In genomic region chr13:98984983-98985382, GRCh38 we compare ENCODE assay signal across 20 cellular contexts. TPM values are rescaled to one million over a fixed set of nuclear protein-coding genes. Genes with fewer than 3 reads are reported as not detected.
DNase-seq lines count a peak whose midpoint lies in the region; ATAC-seq and TF ChIP-seq lines count a peak whose summit lies in the region.
"Had no signal": no experiment of that assay in that cellular context is flagged by ENCODE, and none has a peak within 500 bp of the region (broad histone marks: within the 10 kb centered on the region; RNA-seq: fewer than 3 reads in every experiment).

No MANE protein-coding gene starts in this region.

- no peak overlapping the region for H2BK120ac ChIP-seq in mesendoderm (ENCODE audit: low read depth, low read length)

- no peaks in the 10 kb centered on the region for H3K27me3 ChIP-seq in CD4-positive, alpha-beta T cell (ENCODE audit: control insufficient read depth, insufficient read depth, low read length)
- no peaks in the 10 kb centered on the region for H3K27me3 ChIP-seq in mesendoderm (ENCODE audit: insufficient read depth, low read length, poor library complexity)
- H3K27me3 ChIP-seq: MG63, SJCRH30 had no signal

- H2BK15ac ChIP-seq in mesendoderm (replicated peaks; ENCODE audit: low read depth) = peak overlapping the region; percentile 28

- no peak overlapping the region for H3K4ac ChIP-seq in mesendoderm (ENCODE audit: low read depth, low read length)

- no peak overlapping the region for H3K4me3 Mint-ChIP-seq in CD4-positive, alpha-beta T cell
- no peak overlapping the region for H3K4me3 Mint-ChIP-seq in osteocyte (ENCODE audit: unreplicated experiment)
- H3K4me3 Mint-ChIP-seq: CD4-positive, CD25-positive, alpha-beta regulatory T cell; IgD-negative memory B cell had no signal

- H3K23ac ChIP-seq in mesendoderm (ENCODE audit: low read length) = no peak overlapping the region

- H3K79me2 ChIP-seq in mesendoderm (ENCODE audit: control insufficient read depth, insufficient read depth, low read length) = no peaks in the 10 kb centered on the region

- TF ChIP-seq CTCF in CD4-positive, alpha-beta T cell (IDR thresholded peaks at IDR 0.05) = no peak
- no peak for TF ChIP-seq CTCF in HEK293 (tag by site-specific recombination; IDR thresholded peaks at IDR 0.05)
- no peak for TF ChIP-seq CTCF in VCaP (conservative IDR thresholded peaks at IDR 0.05)
- no peak for TF ChIP-seq CTCF in osteocyte (IDR thresholded peaks at IDR 0.05)

- peak overlapping the region; percentile 40 for H3K27ac Mint-ChIP-seq in CD4-positive, alpha-beta T cell
- H3K27ac Mint-ChIP-seq in osteocyte (ENCODE audit: unreplicated experiment) = no peak overlapping the region
- H3K27ac Mint-ChIP-seq: IgD-negative memory B cell had no signal

- no peak overlapping the region for H4K5ac ChIP-seq in mesendoderm (ENCODE audit: low read length)

- H3K27me3 Mint-ChIP-seq in CD4-positive, alpha-beta T cell = no peaks in the 10 kb centered on the region
- H3K27me3 Mint-ChIP-seq in osteocyte (ENCODE audit: unreplicated experiment) = no peaks in the 10 kb centered on the region
- H3K27me3 Mint-ChIP-seq: CD4-positive, CD25-positive, alpha-beta regulatory T cell; IgD-negative memory B cell had no signal

- no peak overlapping the region for H3K27ac ChIP-seq in CD4-positive, alpha-beta T cell (ENCODE audit: low read depth, low read length)
- H3K27ac ChIP-seq in HEK293 (ENCODE audit: extremely low read depth, low read depth, low read length) (no peak overlapping the region), VCaP (peak overlapping the region; percentile 54), mesendoderm (ENCODE audit: low read depth, low read length) (no peak overlapping the region)
- H3K27ac ChIP-seq: SJCRH30 had no signal

- no peaks in the 10 kb centered on the region for H3K36me3 Mint-ChIP-seq in CD4-positive, alpha-beta T cell (ENCODE audit: low read depth)
- no peaks in the 10 kb centered on the region for H3K36me3 Mint-ChIP-seq in osteocyte (ENCODE audit: unreplicated experiment)

- H3K18ac ChIP-seq in mesendoderm (ENCODE audit: low read length) = no peak overlapping the region

- no peak overlapping the region for H3K9ac ChIP-seq in mesendoderm (ENCODE audit: low read length)

- H2BK5ac ChIP-seq in mesendoderm (ENCODE audit: low read length) = no peak overlapping the region

- H3K36me3 ChIP-seq in HEK293 (ENCODE audit: control insufficient read depth in 2 of 2, insufficient read depth in 1 of 2, low read length in 2 of 2) (no peaks in the 10 kb centered on the region), mesendoderm (ENCODE audit: control insufficient read depth, insufficient read depth, low read length) (no peaks in the 10 kb centered on the region)
- H3K36me3 ChIP-seq: MG63, SJCRH30 had no signal

- CTCF ChIA-PET in CD4-positive, alpha-beta T cell (lab: Charles Lee) = interaction anchor here (0.9 to 1.2 kb wide), 2 partner anchors 16 to 24 kb away, joined by 3 read pairs; no protein-coding TSS in a partner anchor
- CTCF ChIA-PET in HEK293 (lab: Yijun Ruan, JAX) = interaction anchor here (1.0 to 1.2 kb wide), 2 partner anchors 9 to 33 kb away, joined by 3 read pairs; no protein-coding TSS in a partner anchor

- H3K9me3 Mint-ChIP-seq in CD4-positive, alpha-beta T cell = no peaks in the 10 kb centered on the region
- H3K9me3 Mint-ChIP-seq in osteocyte (ENCODE audit: unreplicated experiment) = peaks cover 3% of the 10 kb centered on the region
- H3K9me3 Mint-ChIP-seq: CD4-positive, CD25-positive, alpha-beta regulatory T cell; IgD-negative memory B cell had no signal

- no peak overlapping the region for H4K8ac ChIP-seq in mesendoderm (ENCODE audit: low read depth, low read length)

- H3K4me2 ChIP-seq in mesendoderm (ENCODE audit: low read length) = no peak overlapping the region

- peaks cover 90% of the 10 kb centered on the region for H3K4me1 Mint-ChIP-seq in CD4-positive, alpha-beta T cell (ENCODE audit: low read depth)
- H3K4me1 Mint-ChIP-seq in osteocyte (ENCODE audit: unreplicated experiment) = peaks cover 4% of the 10 kb centered on the region

- DNase-seq in CD4-positive, alpha-beta T cell = no peak
- DNase-seq in mesendoderm = no peak
- no peak for DNase-seq in osteocyte (ENCODE audit: extremely low spot score, unreplicated experiment)
- no peak for DNase-seq in NCI-H2227 treated with DMSO at 0.1 percent for 48 hours (lab: John Stamatoyannopoulos, UW)
- no peak for DNase-seq in NCI-H2107 (lab: John Stamatoyannopoulos, UW)
- DNase-seq: Caco-2; CD4-positive, CD25-positive, alpha-beta regulatory T cell; DMS 273 treated with DMSO at 0.1 percent for 48 hours; DMS79 treated with DMSO at 0.1 percent for 48 hours; MG63; NCI-H1048; NCI-H1436; NCI-H187 treated with DMSO at 0.1 percent for 48 hours; NCI-H510A; NCI-H748 treated with DMSO at 0.1 percent for 48 hours; OCI-M1; SJCRH30 had no signal

- H3K79me1 ChIP-seq in mesendoderm (ENCODE audit: low read length) = no peaks in the 10 kb centered on the region

- 0 out of 2 replicates have a peak, but pooled peaks cover 2% of the 10 kb centered on the region for H3K4me1 ChIP-seq in HEK293 (ENCODE audit: control insufficient read depth, insufficient read depth, low read length)
- no peaks in the 10 kb centered on the region for H3K4me1 ChIP-seq in mesendoderm (ENCODE audit: control insufficient read depth, low read depth, low read length)

- H3K56ac ChIP-seq in mesendoderm (ENCODE audit: low read length) = no peak overlapping the region

- no peak for ATAC-seq in CD4-positive, alpha-beta T cell (ENCODE audit: poor library complexity)

- POLR2A ChIA-PET in CD4-positive, alpha-beta T cell (lab: Charles Lee) = interaction anchor here (0.9 to 2.0 kb wide), 5 partner anchors 9 to 20 kb away, joined by 3 to 7 read pairs (median 4); no protein-coding TSS in a partner anchor
- POLR2A ChIA-PET in HEK293 (lab: Yijun Ruan, JAX) = no interaction called here

- no peak overlapping the region for H3K4me3 ChIP-seq in HEK293 (ENCODE audit: low read depth, low read length)
- no peak overlapping the region for H3K4me3 ChIP-seq in mesendoderm (ENCODE audit: low read length)
- H3K4me3 ChIP-seq: MG63, SJCRH30 had no signal

- intact Hi-C loops in CD4-positive, alpha-beta T cell (cut with DNase I, micrococcal nuclease) = loop anchor here in 1 of 2 experiments (5.0 kb wide), 1 partner anchor 68 kb away; no protein-coding TSS in a partner anchor

- WGBS in mesendoderm (ENCODE audit: extremely low coverage, insufficient coverage, low lambda C conversion rate) = no CpG with 5 or more reads among the region's 4 CpGs

- H3K9me3 ChIP-seq in CD4-positive, alpha-beta T cell (ENCODE audit: control insufficient read depth, low read length) = no peaks in the 10 kb centered on the region
- no peaks in the 10 kb centered on the region for H3K9me3 ChIP-seq in HEK293 (ENCODE audit: control insufficient read depth, insufficient read depth, low read depth, low read length)
- H3K9me3 ChIP-seq: Caco-2, MG63, SJCRH30 had no signal

- H2AK5ac ChIP-seq in mesendoderm (ENCODE audit: low read length) = no peak overlapping the region

TF ChIP-seq in HEK293, 187 proteins besides CTCF, POLR2A, EP300 and RAD21:
- TF ChIP-seq YY1 (tag by site-specific recombination; IDR thresholded peaks at IDR 0.05) = no peak
- TF ChIP-seq SCRT2 (tag by site-specific recombination; IDR thresholded peaks at IDR 0.05) = 0 out of 2 replicates have a peak, but pooled peaks have one; percentile 16
TF ChIP-seq in HEK293: peak in this region for 1.

RNA-seq across cellular contexts. Expression of gene DOCK9, which starts 7.1 kb away (rescaled TPM):
- 10 to 100 TPM; 76.3 to 79.3 TPM for total RNA-seq in CD4-positive, alpha-beta T cell
- polyA plus RNA-seq in mesendoderm (2013, experiment 1 of 2) = 9.6 TPM
- 10.6 TPM for polyA plus RNA-seq in mesendoderm (2013, experiment 2 of 2)
- total RNA-seq in osteocyte = 23.9 and 24.1 TPM in 2 replicates
